Comparison of ENCODE assay signal across 8 cellular contexts in the genomic region with DNA sequence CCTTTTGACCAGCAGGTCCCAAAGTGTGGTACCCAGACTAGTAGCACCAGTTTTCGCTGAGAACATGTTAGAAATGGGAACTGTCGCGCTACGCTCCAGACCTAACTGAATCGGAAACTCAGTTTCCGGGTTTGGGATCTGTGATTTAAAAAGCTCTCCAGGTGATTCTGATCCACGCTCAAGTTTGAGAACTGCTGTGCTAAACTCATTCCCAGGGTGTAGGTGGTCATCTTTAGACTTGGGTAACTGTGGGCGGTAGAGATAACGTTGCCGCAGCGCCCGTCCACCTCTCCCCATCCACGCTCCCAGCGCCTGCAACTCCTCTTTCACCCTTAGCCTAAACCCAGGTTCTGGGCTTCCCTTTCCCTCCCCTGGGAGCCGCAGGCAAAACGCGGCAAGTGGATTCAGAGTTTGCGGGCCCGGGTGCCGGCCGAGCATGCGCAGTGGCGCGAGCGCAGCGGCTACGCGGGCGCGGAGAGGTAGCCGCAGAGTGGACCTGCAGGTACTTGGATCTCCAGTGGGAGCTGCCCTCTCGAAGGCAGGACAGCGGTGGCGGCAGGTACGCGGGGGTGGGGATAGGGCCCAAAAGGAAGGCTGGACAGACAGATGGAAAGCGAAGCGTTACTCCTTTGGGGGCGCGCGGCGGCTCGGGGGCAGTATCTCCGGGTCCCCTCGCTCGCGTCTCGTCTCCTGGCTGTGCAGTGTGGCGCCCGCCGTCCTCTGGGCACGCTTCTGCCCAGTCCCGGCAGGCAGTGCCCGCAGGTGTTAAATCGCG.
DNase-seq lines count a peak whose midpoint lies in the region; ATAC-seq and TF ChIP-seq lines count a peak whose summit lies in the region.

A gene with protein sequence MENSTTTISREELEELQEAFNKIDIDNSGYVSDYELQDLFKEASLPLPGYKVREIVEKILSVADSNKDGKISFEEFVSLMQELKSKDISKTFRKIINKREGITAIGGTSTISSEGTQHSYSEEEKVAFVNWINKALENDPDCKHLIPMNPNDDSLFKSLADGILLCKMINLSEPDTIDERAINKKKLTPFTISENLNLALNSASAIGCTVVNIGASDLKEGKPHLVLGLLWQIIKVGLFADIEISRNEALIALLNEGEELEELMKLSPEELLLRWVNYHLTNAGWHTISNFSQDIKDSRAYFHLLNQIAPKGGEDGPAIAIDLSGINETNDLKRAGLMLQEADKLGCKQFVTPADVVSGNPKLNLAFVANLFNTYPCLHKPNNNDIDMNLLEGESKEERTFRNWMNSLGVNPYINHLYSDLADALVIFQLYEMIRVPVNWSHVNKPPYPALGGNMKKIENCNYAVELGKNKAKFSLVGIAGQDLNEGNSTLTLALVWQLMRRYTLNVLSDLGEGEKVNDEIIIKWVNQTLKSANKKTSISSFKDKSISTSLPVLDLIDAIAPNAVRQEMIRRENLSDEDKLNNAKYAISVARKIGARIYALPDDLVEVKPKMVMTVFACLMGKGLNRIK (plus strand): TSS at position 443 of the 775 bp plus-strand sequence. CDS start 67,845 bp downstream, outside the sequence.

- peak; percentile 92 to 93 for DNase-seq in AML-193 (lab: John Stamatoyannopoulos, UW)
- peak; percentile 90 for DNase-seq in NCI-H345 (lab: John Stamatoyannopoulos, UW)
- DNase-seq in activated CD4-positive, alpha-beta T cell treated with anti-CD3 and anti-CD28 coated beads for 1 hour = peak; percentile 80
- peak; percentile 82 for DNase-seq in choroid plexus epithelial cell (ENCODE audit: low read depth)
- peak; percentile 77 to 78 for DNase-seq in stimulated activated CD4-positive, alpha-beta T cell treated with anti-CD3 and anti-CD28 coated beads, Interleukin-1b, Interleukin-23, amount 100 ng/mL, for 4 hours (ENCODE audit: low read depth in 2 of 2)

- peak within 1 kb of the TSS; percentile 42 for H3K27ac ChIP-seq in layer of hippocampus (ENCODE audit: low read depth, low read length)

- ATAC-seq in GM19025 (IDR thresholded peaks at IDR 0.05; ENCODE audit: low read depth, unreplicated experiment) = peak; percentile 88
- peak; percentile 91 for ATAC-seq in HG03196 (IDR thresholded peaks at IDR 0.05; ENCODE audit: unreplicated experiment)

- no peaks in the 10 kb centered on the region for H3K27me3 ChIP-seq in layer of hippocampus (ENCODE audit: control insufficient read depth, insufficient read depth, low read length)

- no peak for TF ChIP-seq CTCF in choroid plexus epithelial cell (conservative IDR thresholded peaks at IDR 0.05; ENCODE audit: low read depth, low read length)

- peak within 1 kb of the TSS; percentile 70 for H3K4me3 ChIP-seq in choroid plexus epithelial cell (ENCODE audit: low read depth, low read length)

Comparison
In these comparisons a context has a peak if more than half of its experiments do, and no peak if none do; other contexts are left out.
1. Peak in every context shown above with its lines: DNase-seq, ATAC-seq, H3K4me3 ChIP-seq and H3K27ac ChIP-seq.